In the genomic region with DNA sequence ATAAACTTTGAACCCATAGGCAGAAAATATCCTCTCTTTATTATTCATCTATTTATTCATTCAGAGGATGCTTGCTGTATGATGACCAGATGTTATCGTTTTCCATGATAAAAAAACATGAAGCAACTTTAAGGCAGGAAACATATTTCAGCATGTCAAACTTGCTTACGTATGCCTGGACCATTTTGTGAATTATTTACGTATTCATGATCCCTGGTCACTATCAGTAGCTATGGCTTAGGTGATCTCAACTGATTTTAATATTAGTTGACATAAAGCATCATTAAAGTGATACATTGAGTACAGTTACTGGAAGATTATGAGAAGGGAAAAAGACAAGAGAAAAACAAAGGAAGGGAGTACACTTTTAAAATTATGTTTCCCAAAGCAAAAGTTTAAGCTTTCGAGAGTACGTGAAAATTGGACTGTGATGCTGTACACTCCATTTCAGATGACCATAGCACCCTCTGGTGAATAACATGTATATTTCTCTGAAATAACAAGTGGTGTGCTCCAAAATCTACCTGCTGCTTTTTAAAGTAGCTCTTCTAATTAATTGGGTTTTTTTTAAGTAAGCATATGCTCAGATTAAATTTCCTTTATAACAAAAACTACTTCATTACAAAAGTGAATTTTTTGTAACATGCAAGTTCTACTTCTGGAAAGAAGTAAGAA, we compare ENCODE assay signal across 9 cellular contexts.
A peak's percentile ranks its signal among the peaks of the same experiment; 100 is the strongest.
DNase-seq lines count a peak whose midpoint lies in the region; ATAC-seq and TF ChIP-seq lines count a peak whose summit lies in the region.
"Had no signal": no experiment of that assay in that cellular context is flagged by ENCODE, and none has a peak within 500 bp of the region (broad histone marks: within the 10 kb centered on the region; RNA-seq: fewer than 3 reads in every experiment).

No MANE protein-coding gene starts in this region.

- H3K36me3 ChIP-seq in heart right ventricle (no peaks in the 10 kb centered on the region), subcutaneous abdominal adipose tissue (ENCODE audit: control insufficient read depth in 5 of 5, insufficient read depth in 5 of 5, low read length in 5 of 5) (no peaks in the 10 kb centered on the region), thyroid gland (no peaks in the 10 kb centered on the region)
- H3K36me3 ChIP-seq: HAP-1 had no signal

- H3K27ac ChIP-seq in heart right ventricle (no peak overlapping the region), subcutaneous abdominal adipose tissue (ENCODE audit: low read depth, low read length) (no peak overlapping the region), thyroid gland (no peak overlapping the region)

- H3K4me1 ChIP-seq in heart right ventricle (peaks cover 0 to 7% (median 0%) of the 10 kb centered on the region in 9 donors), subcutaneous abdominal adipose tissue (ENCODE audit: control insufficient read depth in 5 of 5, insufficient read depth in 5 of 5, low read length in 5 of 5) (no peaks in the 10 kb centered on the region), thyroid gland (no peaks in the 10 kb centered on the region)
- H3K4me1 ChIP-seq: HAP-1 had no signal

- TF ChIP-seq POLR2A in thyroid gland (IDR thresholded peaks at IDR 0.05), result no peak

- ATAC-seq in heart right ventricle, result peak in 7 of 8 donors; percentile 46 to 74 (median 70)

- DNase-seq in HS-5 (ENCODE audit: low read depth) (peak; percentile 11), SW480 (ENCODE audit: low spot score) (peak; percentile 27), heart right ventricle (no peak), germinal center (ENCODE audit: low spot score) (no peak), thyroid gland (no peak), anterior cingulate cortex (lab: John Stamatoyannopoulos, UW) (no peak)
- no peak for DNase-seq in activated CD4-positive, alpha-beta T cell treated with anti-CD3 and anti-CD28 coated beads, Interleukin-2, amount 50 U/mL, for 4 hours

- 24 to 28% methylated on average over 5 of the region's 5 CpGs for WGBS in heart right ventricle, 2 donors
- WGBS in thyroid gland, 2 donors, result 43 to 46% methylated on average over 5 of the region's 5 CpGs

- H3K9ac ChIP-seq in subcutaneous abdominal adipose tissue (ENCODE audit: low read length in 5 of 5), result no peak overlapping the region

- no peaks in the 10 kb centered on the region for H3K27me3 ChIP-seq in heart right ventricle
- no peaks in the 10 kb centered on the region for H3K27me3 ChIP-seq in subcutaneous abdominal adipose tissue (ENCODE audit: control insufficient read depth in 5 of 5, insufficient read depth in 4 of 5, low read length in 5 of 5)
- H3K27me3 ChIP-seq in thyroid gland, result no peaks in the 10 kb centered on the region

- intact Hi-C loops in heart right ventricle (cut with DNase I) (loop anchor here in 9 of 10 donors (2.0 to 10.0 kb wide), 19 partner anchors 52 to 1120 kb away; partner anchors contain the start of gene GJA1 (in 2 of the 9)), thyroid gland (cut with DNase I) (no loop called here)

- peak in 8 of 9 donors; percentile 18 to 68 (median 54) for TF ChIP-seq CTCF in heart right ventricle (IDR thresholded peaks at IDR 0.05)
- TF ChIP-seq CTCF in thyroid gland (IDR thresholded peaks at IDR 0.05), result peak in 3 of 6 experiments; percentile 44 to 59 (median 56)

- H3K9me3 ChIP-seq in heart right ventricle (no peaks in the 10 kb centered on the region), subcutaneous abdominal adipose tissue (ENCODE audit: control insufficient read depth in 5 of 5, low read length in 5 of 5) (no peaks in the 10 kb centered on the region), thyroid gland (no peaks in the 10 kb centered on the region)
- H3K9me3 ChIP-seq: HAP-1 had no signal

- peak overlapping the region in 6 of 10 donors; percentile 11 to 35 (median 23) for H3K4me3 ChIP-seq in heart right ventricle
- peak overlapping the region in 3 of 5 donors; percentile 10 to 52 (median 35) for H3K4me3 ChIP-seq in subcutaneous abdominal adipose tissue (ENCODE audit: low read depth in 1 of 5, low read length in 5 of 5)
- H3K4me3 ChIP-seq in thyroid gland (replicated peaks in 1 of 3), result no peak overlapping the region
- H3K4me3 ChIP-seq: HAP-1 had no signal

Comparison
In these comparisons a context has a peak if more than half of its experiments do, and no peak if none do; other contexts are left out.
1. DNase-seq: peak in HS-5 (single experiment) and SW480 (single experiment); none in heart right ventricle (0 of 2), germinal center (single experiment), thyroid gland (0 of 2), anterior cingulate cortex (0 of 58) and activated CD4-positive, alpha-beta T cell treated with anti-CD3 and anti-CD28 coated beads, Interleukin-2, amount 50 U/mL, for 4 hours (0 of 2).
2. H3K4me3 ChIP-seq: peak in heart right ventricle (6 of 10) and subcutaneous abdominal adipose tissue (3 of 5); none in thyroid gland (0 of 3).